ENCODE assay signal across 9 cellular contexts in the genomic region with DNA sequence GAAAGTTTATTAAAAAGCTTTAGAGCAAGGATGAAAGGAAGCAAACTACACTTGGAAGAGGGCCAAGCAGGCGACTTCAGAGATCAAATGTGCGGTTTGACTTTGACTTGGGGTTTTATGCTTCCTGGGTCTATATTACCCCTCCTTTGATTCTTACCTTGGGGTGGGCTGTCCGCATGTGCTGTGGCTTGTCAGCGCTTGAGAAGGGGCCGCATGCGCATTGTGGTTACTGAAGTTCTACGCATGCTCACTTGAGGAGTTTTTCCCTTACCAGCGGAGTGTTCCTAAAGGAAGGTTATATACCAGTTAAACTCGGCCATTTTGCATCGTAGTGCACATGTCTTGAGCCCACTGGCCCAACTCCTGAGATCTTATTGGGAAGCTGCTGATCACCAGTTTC. TPM values are rescaled to one million over a fixed set of nuclear protein-coding genes. Genes with fewer than 3 reads are reported as not detected.
DNase-seq lines count a peak whose midpoint lies in the region; ATAC-seq, FAIRE-seq and TF ChIP-seq lines count a peak whose summit lies in the region.
"Had no signal": no experiment of that assay in that cellular context is flagged by ENCODE, and none has a peak within 500 bp of the region (broad histone marks: within the 10 kb centered on the region; RNA-seq: fewer than 3 reads in every experiment).

No MANE protein-coding gene starts in this region.

- H3K4me1 ChIP-seq in CD8-positive, alpha-beta memory T cell (ENCODE audit: insufficient read depth, low read length) = peaks cover 7% of the 10 kb centered on the region

- no peak for FAIRE-seq in bronchial epithelial cell (lab: Jason Lieb, UNC)

- no peak for ATAC-seq in HG02678 (IDR thresholded peaks at IDR 0.05; ENCODE audit: unreplicated experiment)
- no peak for ATAC-seq in GM21737 (IDR thresholded peaks at IDR 0.05; ENCODE audit: unreplicated experiment)

- intact Hi-C loops in activated CD4-positive, alpha-beta T cell treated with anti-CD3 and anti-CD28 coated beads, Interleukin-2, amount 10 ng/mL, durations not matched to agents 24 days and 14 days (cut with micrococcal nuclease) = loop anchor here (5.0 kb wide), 2 partner anchors 142 to 163 kb away; a partner anchor contains a TSS

- peak overlapping the region; percentile 27 for H3K4me3 ChIP-seq in CD8-positive, alpha-beta memory T cell (ENCODE audit: low read length)
- peak overlapping the region; percentile 31 for H3K4me3 ChIP-seq in bronchial epithelial cell (ENCODE audit: low read depth, low read length)
- no peak overlapping the region for H3K4me3 ChIP-seq in coronary artery

- TF ChIP-seq CTCF in bronchial epithelial cell (IDR thresholded peaks at IDR 0.05; ENCODE audit: insufficient read depth, low read length, severe bottlenecking) (no peak), coronary artery (IDR thresholded peaks at IDR 0.05) (no peak)

- DNase-seq in CD8-positive, alpha-beta memory T cell = peak; percentile 45 to 86 (median 83)
- DNase-seq in activated CD4-positive, alpha-beta T cell treated with anti-CD3 and anti-CD28 coated beads, Interleukin-2, amount 10 ng/mL, durations not matched to agents 24 days and 14 days = peak; percentile 80
- DNase-seq in bronchial epithelial cell (ENCODE audit: low read depth) (peak; percentile 66), NCI-H187 (lab: John Stamatoyannopoulos, UW) (no peak), coronary artery (ENCODE audit: low spot score) (no peak)
- peak; percentile 40 for DNase-seq in stimulated activated CD4-positive, alpha-beta T cell treated with anti-CD3 and anti-CD28 coated beads, Interleukin-2, amount 100 ng/mL, for 4 hours (ENCODE audit: low read depth)
- DNase-seq: GDM1 had no signal

- H3K9me3 ChIP-seq in CD8-positive, alpha-beta memory T cell (ENCODE audit: low read length) = no peaks in the 10 kb centered on the region

- H3K9me3 Mint-ChIP-seq in CD8-positive, alpha-beta memory T cell = no peaks in the 10 kb centered on the region
- no peaks in the 10 kb centered on the region for H3K9me3 Mint-ChIP-seq in activated CD4-positive, alpha-beta T cell treated with anti-CD3 and anti-CD28 coated beads, Interleukin-2, amount 10 ng/mL, durations not matched to agents 24 days and 14 days

- no peak overlapping the region for H3K27ac ChIP-seq in CD8-positive, alpha-beta memory T cell (ENCODE audit: low read depth, low read length)
- no peak overlapping the region for H3K27ac ChIP-seq in coronary artery

- no peaks in the 10 kb centered on the region for H3K27me3 ChIP-seq in CD8-positive, alpha-beta memory T cell (ENCODE audit: insufficient read depth, low read length, poor library complexity, severe bottlenecking)
- H3K27me3 ChIP-seq in bronchial epithelial cell (ENCODE audit: control insufficient read depth, insufficient read depth, low read length) = no peaks in the 10 kb centered on the region

- no peaks in the 10 kb centered on the region for H3K36me3 Mint-ChIP-seq in CD8-positive, alpha-beta memory T cell
- H3K36me3 Mint-ChIP-seq in activated CD4-positive, alpha-beta T cell treated with anti-CD3 and anti-CD28 coated beads, Interleukin-2, amount 10 ng/mL, durations not matched to agents 24 days and 14 days (ENCODE audit: low read depth) = no peaks in the 10 kb centered on the region

- CTCF ChIA-PET in CD8-positive, alpha-beta memory T cell (lab: Charles Lee) = no interaction called here

- no peaks in the 10 kb centered on the region for H3K36me3 ChIP-seq in CD8-positive, alpha-beta memory T cell (ENCODE audit: insufficient read depth, low read length)
- no peaks in the 10 kb centered on the region for H3K36me3 ChIP-seq in bronchial epithelial cell (ENCODE audit: control insufficient read depth, insufficient read depth, low read length)

- H3K4me3 Mint-ChIP-seq in CD8-positive, alpha-beta memory T cell = peak overlapping the region; percentile 60 to 86 (median 78)
- H3K4me3 Mint-ChIP-seq in activated CD4-positive, alpha-beta T cell treated with anti-CD3 and anti-CD28 coated beads, Interleukin-2, amount 10 ng/mL, durations not matched to agents 24 days and 14 days = peak overlapping the region; percentile 54

- H3K27ac Mint-ChIP-seq in CD8-positive, alpha-beta memory T cell = peak overlapping the region; percentile 54 to 94 (median 86)
- peak overlapping the region; percentile 51 for H3K27ac Mint-ChIP-seq in activated CD4-positive, alpha-beta T cell treated with anti-CD3 and anti-CD28 coated beads, Interleukin-2, amount 10 ng/mL, durations not matched to agents 24 days and 14 days

- H3K4me1 Mint-ChIP-seq in CD8-positive, alpha-beta memory T cell = peaks cover 13 to 28% (median 27%) of the 10 kb centered on the region in 3 donors
- peaks cover 8% of the 10 kb centered on the region for H3K4me1 Mint-ChIP-seq in activated CD4-positive, alpha-beta T cell treated with anti-CD3 and anti-CD28 coated beads, Interleukin-2, amount 10 ng/mL, durations not matched to agents 24 days and 14 days

- peaks cover 0 to 3% of the 10 kb centered on the region in 2 donors for H3K27me3 Mint-ChIP-seq in CD8-positive, alpha-beta memory T cell
- H3K27me3 Mint-ChIP-seq in activated CD4-positive, alpha-beta T cell treated with anti-CD3 and anti-CD28 coated beads, Interleukin-2, amount 10 ng/mL, durations not matched to agents 24 days and 14 days = no peaks in the 10 kb centered on the region

- POLR2A ChIA-PET in CD8-positive, alpha-beta memory T cell (lab: Charles Lee) = no interaction called here

RNA-seq across cellular contexts. Expression of a gene that starts 9.9 kb away (rescaled TPM):
- under 1 TPM; 0.60 to 0.79 TPM for total RNA-seq in CD8-positive, alpha-beta memory T cell
- polyA plus RNA-seq in CD8-positive, alpha-beta memory T cell = not detected
- total RNA-seq in activated CD4-positive, alpha-beta T cell treated with anti-CD3 and anti-CD28 coated beads, Interleukin-2, amount 10 ng/mL, durations not matched to agents 24 days and 14 days = 0.31 and 0.40 TPM in 2 replicates
- total RNA-seq in bronchial epithelial cell = not detected in 2 replicates

Comparison
In these comparisons a context has a peak if more than half of its experiments do, and no peak if none do; other contexts are left out.
1. DNase-seq: peak in CD8-positive, alpha-beta memory T cell (5 of 5), activated CD4-positive, alpha-beta T cell treated with anti-CD3 and anti-CD28 coated beads, Interleukin-2, amount 10 ng/mL, durations not matched to agents 24 days and 14 days (single experiment), bronchial epithelial cell (single experiment) and stimulated activated CD4-positive, alpha-beta T cell treated with anti-CD3 and anti-CD28 coated beads, Interleukin-2, amount 100 ng/mL, for 4 hours (single experiment); none in NCI-H187 (0 of 2) and coronary artery (single experiment).